In genomic region chr22:39680486-39680885, GRCh38 we compare ENCODE assay signal across 8 cellular contexts.
"Had no signal": no experiment of that assay in that cellular context is flagged by ENCODE, and none has a peak within 500 bp of the region (broad histone marks: within the 10 kb centered on the region; RNA-seq: fewer than 3 reads in every experiment).

No MANE protein-coding gene starts in this region.

- DNase-seq: GDM1, GF-D8 had no signal

- FAIRE-seq: G401.6, GM12878, GM12891, GM12892, GM18507, GM19239 had no signal

- ATAC-seq: GM12878 had no signal

- H3K4me3 ChIP-seq: GM12878 had no signal
